In genomic region chr2:162234620-162235462, GRCh38 we compare ENCODE assay signal across 26 cellular contexts. TPM values are rescaled to one million over a fixed set of nuclear protein-coding genes. Genes with fewer than 3 reads are reported as not detected.
"Had no signal": no experiment of that assay in that cellular context is flagged by ENCODE, and none has a peak within 500 bp of the region (broad histone marks: within the 10 kb centered on the region; RNA-seq: fewer than 3 reads in every experiment).

No MANE protein-coding gene starts in this region.

- H3K4me3 ChIP-seq: adrenal gland, MG63 had no signal

- H3K36me3 Mint-ChIP-seq: activated naive CD8-positive, alpha-beta T cell treated with anti-CD3 and anti-CD28 coated beads, Interleukin-2, amount 10 ng/mL, durations not matched to agents 7 days and 5 days had no signal

- H3K4me1 Mint-ChIP-seq: activated naive CD8-positive, alpha-beta T cell treated with anti-CD3 and anti-CD28 coated beads, Interleukin-2, amount 10 ng/mL, durations not matched to agents 7 days and 5 days had no signal

- H3K27ac ChIP-seq: adrenal gland, KMS-11 had no signal

- ATAC-seq: activated CD8-positive, alpha-beta T cell treated with anti-CD3 and anti-CD28 coated beads, Interleukin-2, amount 10 ng/mL, durations not matched to agents 7 days and 5 days; Panc1 had no signal

- H3K9me3 ChIP-seq: adrenal gland, MG63 had no signal

- H3K9me3 Mint-ChIP-seq: activated naive CD8-positive, alpha-beta T cell treated with anti-CD3 and anti-CD28 coated beads, Interleukin-2, amount 10 ng/mL, durations not matched to agents 7 days and 5 days; T-helper 1 cell treated with Interleukin-12 subunit alpha and Interleukin-12 subunit beta and Interleukin-4 antibody, amounts not matched to agents 30 μg/mL and 1 μg/mL, for 36 hours had no signal

- DNase-seq: activated CD4-positive, alpha-beta T cell treated with anti-CD3 and anti-CD28 coated beads for 48 hours; activated CD4-positive, alpha-beta T cell treated with anti-CD3 and anti-CD28 coated beads, Interleukin-2, amount 50 U/mL, for 4 hours; activated CD4-positive, CD25-positive, alpha-beta regulatory T cell treated with anti-CD3 and anti-CD28 coated beads, Interleukin-2, amount 50 U/mL, for 72 hours; activated CD8-positive, alpha-beta memory T cell treated with anti-CD3 and anti-CD28 coated beads, Interleukin-2, amount 50 U/mL, for 48 hours; activated CD8-positive, alpha-beta T cell treated with anti-CD3 and anti-CD28 coated beads, Interleukin-2, amount 10 ng/mL, durations not matched to agents 7 days and 5 days; activated naive CD4-positive, alpha-beta T cell treated with anti-CD3 and anti-CD28 coated beads, Interleukin-2, amount 50 U/mL, for 16 hours; activated naive CD8-positive, alpha-beta T cell treated with anti-CD3 and anti-CD28 coated beads, Interleukin-2, amount 10 ng/mL, durations not matched to agents 7 days and 5 days; activated T-cell treated with anti-CD3 and anti-CD28 coated beads, Interleukin-2, amount 50 U/mL, for 1 hour; adrenal gland; anterior cingulate cortex; caudate nucleus; MG63; NCI-H1092 treated with DMSO at 0.1 percent for 48 hours; NCI-H1417 treated with DMSO at 0.1 percent for 48 hours; NCI-H1694; NCI-H2029 treated with DMSO at 0.1 percent for 48 hours; NCI-H345; NCI-H510A; NCI-H526 treated with DMSO at 0.1 percent for 48 hours; NCI-H82; OCI-M1; RPMI8226; SHP77 treated with DMSO at 0.1 percent for 48 hours had no signal

- H3K36me3 ChIP-seq: adrenal gland, MG63 had no signal

- H3K27me3 ChIP-seq: adrenal gland, MG63 had no signal

- H3K27ac Mint-ChIP-seq: activated CD8-positive, alpha-beta T cell treated with anti-CD3 and anti-CD28 coated beads, Interleukin-2, amount 10 ng/mL, durations not matched to agents 7 days and 5 days; activated naive CD8-positive, alpha-beta T cell treated with anti-CD3 and anti-CD28 coated beads, Interleukin-2, amount 10 ng/mL, durations not matched to agents 7 days and 5 days; T-helper 1 cell treated with Interleukin-12 subunit alpha and Interleukin-12 subunit beta and Interleukin-4 antibody, amounts not matched to agents 30 μg/mL and 1 μg/mL, for 36 hours had no signal

- H3K4me3 Mint-ChIP-seq: activated CD8-positive, alpha-beta T cell treated with anti-CD3 and anti-CD28 coated beads, Interleukin-2, amount 10 ng/mL, durations not matched to agents 7 days and 5 days; activated naive CD8-positive, alpha-beta T cell treated with anti-CD3 and anti-CD28 coated beads, Interleukin-2, amount 10 ng/mL, durations not matched to agents 7 days and 5 days; T-helper 1 cell treated with Interleukin-12 subunit alpha and Interleukin-12 subunit beta and Interleukin-4 antibody, amounts not matched to agents 30 μg/mL and 1 μg/mL, for 36 hours had no signal

- H3K4me1 ChIP-seq: adrenal gland had no signal

RNA-seq across cellular contexts. Expression of gene FAP, which starts 8.4 kb away (rescaled TPM):
- total RNA-seq: activated CD8-positive, alpha-beta T cell treated with anti-CD3 and anti-CD28 coated beads, Interleukin-2, amount 10 ng/mL, durations not matched to agents 7 days and 5 days; activated naive CD8-positive, alpha-beta T cell treated with anti-CD3 and anti-CD28 coated beads, Interleukin-2, amount 10 ng/mL, durations not matched to agents 7 days and 5 days had no signal
